ENCODE assay signal across 11 cellular contexts in genomic region chr19:46984077-46985010, GRCh38. TPM values are rescaled to one million over a fixed set of nuclear protein-coding genes. Genes with fewer than 3 reads are reported as not detected.
A peak's percentile ranks its signal among the peaks of the same experiment; 100 is the strongest.
DNase-seq lines count a peak whose midpoint lies in the region; ATAC-seq, FAIRE-seq and TF ChIP-seq lines count a peak whose summit lies in the region.
"Had no signal": no experiment of that assay in that cellular context is flagged by ENCODE, and none has a peak within 500 bp of the region (broad histone marks: within the 10 kb centered on the region; RNA-seq: fewer than 3 reads in every experiment).

No MANE protein-coding gene starts in this region.

- H3K4me1 Mint-ChIP-seq in activated naive CD4-positive, alpha-beta T cell treated with anti-CD3 and anti-CD28 coated beads for 36 hours (ENCODE audit: low read depth): peaks cover 5% of the 10 kb centered on the region
- H3K4me1 Mint-ChIP-seq in activated CD8-positive, alpha-beta T cell treated with anti-CD3 and anti-CD28 coated beads for 36 hours (ENCODE audit: low read depth): peaks cover 20% of the 10 kb centered on the region

- H3K4me1 ChIP-seq in BE2C (peaks cover 15% of the 10 kb centered on the region), body of pancreas (peaks cover 11% of the 10 kb centered on the region), HepG2 (ENCODE audit: insufficient read depth, low read length) (peaks cover 35% of the 10 kb centered on the region)

- H3K27me3 Mint-ChIP-seq in activated naive CD4-positive, alpha-beta T cell treated with anti-CD3 and anti-CD28 coated beads for 36 hours (ENCODE audit: low read depth): no peaks in the 10 kb centered on the region
- no peaks in the 10 kb centered on the region for H3K27me3 Mint-ChIP-seq in activated CD8-positive, alpha-beta T cell treated with anti-CD3 and anti-CD28 coated beads for 36 hours

- in situ Hi-C loops in HepG2 (cut with HindIII; ENCODE audit: extremely low pct_ligation_motif_present, low pct_unique_long_range_greater_than_20kb): no loop called here

- peaks cover 5% of the 10 kb centered on the region for H3K36me3 ChIP-seq in BE2C
- no peaks in the 10 kb centered on the region for H3K36me3 ChIP-seq in body of pancreas (replicated peaks in 1 of 2; ENCODE audit: insufficient read depth in 1 of 2, low read depth in 2 of 2)
- H3K36me3 ChIP-seq in HepG2 (replicated peaks in 1 of 2; ENCODE audit: control insufficient read depth in 1 of 2, insufficient read depth in 2 of 2, low read length in 2 of 2): peaks cover 16 to 18% of the 10 kb centered on the region in 2 experiments

- H3K79me2 ChIP-seq in HepG2 (ENCODE audit: insufficient read depth, low read length): peaks cover 16% of the 10 kb centered on the region

- no peaks in the 10 kb centered on the region for H3K9me3 Mint-ChIP-seq in activated naive CD4-positive, alpha-beta T cell treated with anti-CD3 and anti-CD28 coated beads for 36 hours
- no peaks in the 10 kb centered on the region for H3K9me3 Mint-ChIP-seq in activated CD8-positive, alpha-beta T cell treated with anti-CD3 and anti-CD28 coated beads for 36 hours

- 0 out of 2 replicates have a peak, but pooled peaks have one; percentile 34 for TF ChIP-seq RAD21 in HepG2 (CRISPR knock-in tag; IDR thresholded peaks at IDR 0.05)

- H3K36me3 Mint-ChIP-seq in activated naive CD4-positive, alpha-beta T cell treated with anti-CD3 and anti-CD28 coated beads for 36 hours (ENCODE audit: low read depth): no peaks in the 10 kb centered on the region
- no peaks in the 10 kb centered on the region for H3K36me3 Mint-ChIP-seq in activated CD8-positive, alpha-beta T cell treated with anti-CD3 and anti-CD28 coated beads for 36 hours (ENCODE audit: low read depth)

- no peaks in the 10 kb centered on the region for H3K27me3 ChIP-seq in BE2C
- no peaks in the 10 kb centered on the region for H3K27me3 ChIP-seq in body of pancreas
- H3K27me3 ChIP-seq in HepG2 (ENCODE audit: control insufficient read depth in 1 of 2, insufficient read depth in 2 of 2, low read length in 2 of 2): no peaks in the 10 kb centered on the region

- H3K4me3 ChIP-seq in BE2C (ENCODE audit: low read depth, low read length): no peak overlapping the region
- no peak overlapping the region for H3K4me3 ChIP-seq in body of pancreas
- H3K4me3 ChIP-seq in HepG2 (replicated peaks in 1 of 3; ENCODE audit: insufficient read depth in 1 of 3, low read depth in 2 of 3, low read length in 3 of 3): peak overlapping the region in 2 of 3 experiments; percentile 8 to 52; a peak in 3 of 6 replicates

- H3K9me3 ChIP-seq in BE2C: no peaks in the 10 kb centered on the region
- H3K9me3 ChIP-seq in body of pancreas: no peaks in the 10 kb centered on the region
- no peaks in the 10 kb centered on the region for H3K9me3 ChIP-seq in HepG2 (ENCODE audit: low read length)

- no peak overlapping the region for H2AFZ ChIP-seq in HepG2 (ENCODE audit: low read length)

- intact Hi-C loops in body of pancreas (cut with DNase I): no loop called here
- intact Hi-C loops in HepG2 (cut with micrococcal nuclease; ENCODE audit: unreplicated experiment): loop anchor here (1.0 to 5.0 kb wide), 3 partner anchors 30 to 128 kb away; no protein-coding TSS in a partner anchor
- intact Hi-C loops in activated naive CD4-positive, alpha-beta T cell treated with anti-CD3 and anti-CD28 coated beads for 36 hours (cut with micrococcal nuclease): no loop called here
- intact Hi-C loops in activated CD8-positive, alpha-beta T cell treated with anti-CD3 and anti-CD28 coated beads for 36 hours (cut with micrococcal nuclease): no loop called here

- DNase-seq in BE2C (peak; percentile 48), NCI-H1417 (lab: John Stamatoyannopoulos, UW) (peak in 2 of 3 experiments; percentile 86 to 98), body of pancreas (peak in 3 of 4 donors; percentile 49 to 74 (median 61)), HepG2 (ENCODE audit: low spot score) (peak; percentile 90), NK-92 (lab: John Stamatoyannopoulos, UW; ENCODE audit: unreplicated experiment) (no peak)
- DNase-seq in activated naive CD4-positive, alpha-beta T cell treated with anti-CD3 and anti-CD28 coated beads for 36 hours: no peak
- no peak for DNase-seq in activated CD8-positive, alpha-beta T cell treated with anti-CD3 and anti-CD28 coated beads for 36 hours
- DNase-seq: stimulated activated CD4-positive, alpha-beta T cell treated with anti-CD3 and anti-CD28 coated beads, Interleukin-2, amount 100 ng/mL, for 48 hours had no signal

- FAIRE-seq in HepG2 (lab: Jason Lieb, UNC): peak; percentile 85
- FAIRE-seq: endometrium, G401.6 had no signal

- POLR2A ChIA-PET in HepG2 (lab: Yijun Ruan, JAX): interaction anchor here (0.5 to 3.5 kb wide), 8 partner anchors 29 to 263 kb away, joined by 3 to 13 read pairs (median 4); no protein-coding TSS in a partner anchor
- POLR2A ChIA-PET in activated CD8-positive, alpha-beta T cell treated with anti-CD3 and anti-CD28 coated beads for 36 hours (lab: Charles Lee): no interaction called here

- CTCF ChIA-PET in HepG2 (lab: Yijun Ruan, JAX; ENCODE audit: low intra/inter-chr PET ratio, low total read pairs): no interaction called here
- CTCF ChIA-PET in activated naive CD4-positive, alpha-beta T cell treated with anti-CD3 and anti-CD28 coated beads for 36 hours (lab: Charles Lee): no interaction called here
- CTCF ChIA-PET in activated CD8-positive, alpha-beta T cell treated with anti-CD3 and anti-CD28 coated beads for 36 hours (lab: Charles Lee): interaction anchor here (0.7 to 1.9 kb wide), 2 partner anchors 29 to 76 kb away, joined by 3 to 6 read pairs; no protein-coding TSS in a partner anchor

- WGBS in body of pancreas, 2 donors: 32 to 34% methylated on average over 20 of the region's 20 CpGs
- WGBS in HepG2 (ENCODE audit: low lambda C conversion rate): 4% methylated on average over 18 of the region's 20 CpGs

- no peaks in the 10 kb centered on the region for H4K20me1 ChIP-seq in HepG2 (ENCODE audit: insufficient read depth, low read length)

- no peak overlapping the region for H3K27ac Mint-ChIP-seq in activated naive CD4-positive, alpha-beta T cell treated with anti-CD3 and anti-CD28 coated beads for 36 hours
- H3K27ac Mint-ChIP-seq in activated CD8-positive, alpha-beta T cell treated with anti-CD3 and anti-CD28 coated beads for 36 hours: no peak overlapping the region

- TF ChIP-seq EP300 in HepG2 (IDR thresholded peaks at IDR 0.05; ENCODE audit: low read depth in 2 of 2, low read length in 2 of 2) (peak in 1 of 2 experiments; percentile 81; a peak in 2 of 4 replicates), HepG2 (CRISPR knock-in tag; IDR thresholded peaks at IDR 0.05; ENCODE audit: borderline replicate concordance) (peak; percentile 80; the same call in 1 of the 2 replicates)

- no TSS peak for BruUV-seq in HepG2 (replicated peaks; lab: Mats Ljungman, UMichigan)

- H3K4me3 Mint-ChIP-seq in activated naive CD4-positive, alpha-beta T cell treated with anti-CD3 and anti-CD28 coated beads for 36 hours: no peak overlapping the region
- no peak overlapping the region for H3K4me3 Mint-ChIP-seq in activated CD8-positive, alpha-beta T cell treated with anti-CD3 and anti-CD28 coated beads for 36 hours

- no peak for TF ChIP-seq CTCF in BE2C (IDR thresholded peaks at IDR 0.05; ENCODE audit: low read depth, low read length)
- TF ChIP-seq CTCF in body of pancreas (IDR thresholded peaks at IDR 0.05): no peak
- TF ChIP-seq CTCF in HepG2 (CRISPR knock-in tag; IDR thresholded peaks at IDR 0.05): peak; percentile 16; the same call in 1 of the 2 replicates
- no peak for TF ChIP-seq CTCF in activated CD8-positive, alpha-beta T cell treated with anti-CD3 and anti-CD28 coated beads for 36 hours (IDR thresholded peaks at IDR 0.05)

- H3K27ac ChIP-seq in body of pancreas (peak overlapping the region; percentile 10 to 67 (median 28)), HepG2 (ENCODE audit: extremely low read length, insufficient read depth, low read length) (peak overlapping the region; percentile 79)

- peak overlapping the region; percentile 65 for H3K4me2 ChIP-seq in HepG2 (ENCODE audit: low read depth, low read length)

- peak overlapping the region; percentile 55 for H3K9ac ChIP-seq in HepG2 (ENCODE audit: insufficient read depth, low read depth, low read length)

- no peak for TF ChIP-seq POLR2A in body of pancreas (IDR thresholded peaks at IDR 0.05)
- TF ChIP-seq POLR2A in HepG2 (IDR thresholded peaks at IDR 0.05; ENCODE audit: insufficient read depth in 1 of 2, low read depth in 2 of 2, low read length in 2 of 2): peak in 1 of 2 experiments; percentile 51; a peak in 1 of 4 replicates

- peak; percentile 76 for ATAC-seq in body of pancreas
- ATAC-seq in HepG2: peak; percentile 88
- no peak for ATAC-seq in activated CD8-positive, alpha-beta T cell treated with anti-CD3 and anti-CD28 coated beads for 36 hours
- no peak for ATAC-seq in HG02759 (IDR thresholded peaks at IDR 0.05; ENCODE audit: unreplicated experiment)

RNA-seq across cellular contexts. Expression of gene NPAS1, which starts 35.3 kb away (rescaled TPM):
- 1.4 TPM for polyA plus RNA-seq in BE2C (2012; ENCODE audit: insufficient read depth, insufficient read length, low read depth)
- total RNA-seq in body of pancreas: not detected
- 0.29 and 0.35 TPM in 2 replicates for total RNA-seq in HepG2 (2016; rRNA removed; fragmentation: Illumina TruSeq; extraction: Trizol)
- 0.26 and 0.51 TPM in 2 replicates for total RNA-seq in HepG2 (2016; cell fraction: cytosol; rRNA removed; fragmentation: Illumina TruSeq; extraction: Trizol; ENCODE audit: low read depth)
- 0.16 and 0.30 TPM in 2 replicates for total RNA-seq in HepG2 (2016; cell fraction: insoluble cytoplasmic fraction; rRNA removed; fragmentation: Illumina TruSeq; extraction: Trizol)
- 0.59 and 0.76 TPM in 2 replicates for total RNA-seq in HepG2 (2016; cell fraction: membrane; rRNA removed; fragmentation: Illumina TruSeq; extraction: Trizol)
- not detected in 2 replicates for total RNA-seq in HepG2 (2016; cell fraction: nucleus; rRNA removed; fragmentation: Illumina TruSeq; extraction: Trizol)
- 2.9 and 3.9 TPM in 2 replicates for polyA plus RNA-seq in HepG2 (2011; rRNA removed)
- 2.3 and 4.0 TPM in 2 replicates for polyA plus RNA-seq in HepG2 (2011; cell fraction: cytosol; rRNA removed)
- 13.1 and 15.5 TPM in 2 replicates for polyA plus RNA-seq in HepG2 (2011; cell fraction: nucleus; rRNA removed)
- polyA plus RNA-seq in HepG2 (2012): 1.2 and 2.2 TPM in 2 replicates
- 0.76 and 1.1 TPM in 2 replicates for polyA plus RNA-seq in HepG2 (2016; cell fraction: cytosol; fragmentation: Illumina TruSeq; extraction: Trizol; ENCODE audit: low read depth)
- 0.19 and 0.53 TPM in 2 replicates for polyA plus RNA-seq in HepG2 (2016; cell fraction: insoluble cytoplasmic fraction; fragmentation: Illumina TruSeq; extraction: Trizol; ENCODE audit: low read depth)
- 0.69 and 1.1 TPM in 2 replicates for polyA plus RNA-seq in HepG2 (2016; cell fraction: membrane; fragmentation: Illumina TruSeq; extraction: Trizol; ENCODE audit: low read depth)
- 1.2 TPM in 1 of 2 replicates, not detected in the other for polyA plus RNA-seq in HepG2 (2016; cell fraction: nucleus; fragmentation: Illumina TruSeq; extraction: Trizol; ENCODE audit: insufficient read depth, low read depth)
- 0.70 and 4.4 TPM in 2 replicates for polyA minus RNA-seq in HepG2 (2011; rRNA and poly(A)+ RNA removed; ENCODE audit: low replicate concordance)
- polyA minus RNA-seq in HepG2 (2011; cell fraction: cytosol; rRNA and poly(A)+ RNA removed): 1.1 and 2.8 TPM in 2 replicates
- polyA minus RNA-seq in HepG2 (2011; cell fraction: nucleus; rRNA and poly(A)+ RNA removed): 0.99 and 1.8 TPM in 2 replicates
- under 1 TPM in 1 of 2 experiments, not detected in 1; 0.21 TPM for total RNA-seq in activated naive CD4-positive, alpha-beta T cell treated with anti-CD3 and anti-CD28 coated beads for 36 hours
- total RNA-seq in activated CD8-positive, alpha-beta T cell treated with anti-CD3 and anti-CD28 coated beads for 36 hours: under 1 TPM; 0.27 to 0.65 TPM

Comparison
In these comparisons a context has a peak if more than half of its experiments do, and no peak if none do; other contexts are left out.
1. DNase-seq: peak in BE2C (single experiment), NCI-H1417 (2 of 3), body of pancreas (3 of 4) and HepG2 (single experiment); none in activated naive CD4-positive, alpha-beta T cell treated with anti-CD3 and anti-CD28 coated beads for 36 hours (single experiment), activated CD8-positive, alpha-beta T cell treated with anti-CD3 and anti-CD28 coated beads for 36 hours (single experiment) and NK-92 (single experiment).
2. H3K4me3 ChIP-seq: peak in HepG2 (2 of 3); none in BE2C (single experiment) and body of pancreas (0 of 2).
3. ATAC-seq: peak in body of pancreas (single experiment) and HepG2 (single experiment); none in activated CD8-positive, alpha-beta T cell treated with anti-CD3 and anti-CD28 coated beads for 36 hours (single experiment) and HG02759 (single experiment).